Comparison of ENCODE assay signal across 8 cellular contexts in the genomic region with DNA sequence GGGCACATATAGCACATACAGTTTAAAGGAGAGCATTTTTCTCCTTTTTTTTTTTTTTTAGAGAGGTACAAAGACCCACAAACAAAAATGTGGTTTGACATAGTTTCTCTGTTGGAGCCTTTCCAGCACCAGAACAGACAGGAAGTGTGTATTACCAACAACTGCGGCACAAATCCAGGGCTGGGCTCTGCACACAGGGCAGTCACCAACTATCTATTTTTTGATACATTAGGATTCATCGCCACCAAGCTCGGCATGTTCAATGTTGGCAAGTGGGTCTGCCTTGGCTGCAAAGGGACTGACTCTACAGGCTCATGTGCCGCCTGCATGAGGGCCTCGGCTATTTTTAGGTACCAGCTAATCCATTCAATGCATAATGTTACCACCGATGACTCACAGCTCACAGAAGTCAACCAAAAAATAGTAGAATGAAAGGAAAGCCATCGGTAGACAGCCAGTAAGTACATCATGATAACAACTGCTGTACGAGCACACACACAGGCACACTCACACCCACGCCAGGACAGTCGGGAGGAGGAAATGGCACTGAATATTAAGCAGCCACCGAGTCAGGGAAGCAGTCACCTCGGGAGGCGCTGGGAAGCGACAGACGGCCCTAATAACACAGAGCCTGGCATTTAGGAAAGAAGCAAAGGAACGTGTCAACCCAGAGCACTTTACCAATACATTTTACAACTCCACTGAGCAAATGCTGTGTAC.
DNase-seq lines count a peak whose midpoint lies in the region; ATAC-seq, FAIRE-seq and TF ChIP-seq lines count a peak whose summit lies in the region.

No MANE protein-coding gene starts in this region.

- no peak for TF ChIP-seq POLR2A in GM12892 (IDR thresholded peaks at IDR 0.05; ENCODE audit: low read depth, low read length)

- ATAC-seq in HG02642 (IDR thresholded peaks at IDR 0.05; ENCODE audit: poor library complexity, unreplicated experiment): peak; percentile 72

- DNase-seq in GM12892 (ENCODE audit: insufficient read length): no peak
- peak; percentile 46 for DNase-seq in NCI-H2171 (lab: John Stamatoyannopoulos, UW)
- peak; percentile 66 for DNase-seq in activated CD4-positive, alpha-beta T cell treated with anti-CD3 and anti-CD28 coated beads, Interleukin-2, amount 50 U/mL, for 1 hour
- DNase-seq in dedifferentiated amniotic fluid mesenchymal stem cell (ENCODE audit: extremely low spot score): peak; percentile 96
- peak; percentile 93 to 94 for DNase-seq in lung microvascular endothelial cell (ENCODE audit: low read depth in 2 of 2)
- DNase-seq in stimulated activated CD4-positive, alpha-beta T cell treated with anti-CD3 and anti-CD28 coated beads, TNF-alpha, amount 100 ng/mL, for 48 hours (ENCODE audit: low read depth in 3 of 3): peak; percentile 31 to 57 (median 46)
- DNase-seq in NCI-H345 treated with DMSO at 0.1 percent for 48 hours (lab: John Stamatoyannopoulos, UW; ENCODE audit: unreplicated experiment): no peak

- peak; percentile 91 for FAIRE-seq in GM12892 (lab: Jason Lieb, UNC)

Comparison
In these comparisons a context has a peak if more than half of its experiments do, and no peak if none do; other contexts are left out.
1. DNase-seq: peak in NCI-H2171 (single experiment), activated CD4-positive, alpha-beta T cell treated with anti-CD3 and anti-CD28 coated beads, Interleukin-2, amount 50 U/mL, for 1 hour (single experiment), dedifferentiated amniotic fluid mesenchymal stem cell (single experiment), lung microvascular endothelial cell (2 of 2) and stimulated activated CD4-positive, alpha-beta T cell treated with anti-CD3 and anti-CD28 coated beads, TNF-alpha, amount 100 ng/mL, for 48 hours (3 of 3); none in GM12892 (single experiment) and NCI-H345 treated with DMSO at 0.1 percent for 48 hours (single experiment).